27 cellular contexts compared by ENCODE assay signal in genomic region chr10:20683345-20683744, GRCh38.
"Had no signal": no experiment of that assay in that cellular context is flagged by ENCODE, and none has a peak within 500 bp of the region (broad histone marks: within the 10 kb centered on the region; RNA-seq: fewer than 3 reads in every experiment).

No MANE protein-coding gene starts in this region.

- H3K9me3 ChIP-seq: SK-N-SH had no signal

- H3K9me2 ChIP-seq: SK-N-SH had no signal

- H3K4me1 Mint-ChIP-seq: activated CD4-positive, alpha-beta T cell treated with anti-CD3 and anti-CD28 coated beads, Interleukin-2, amount 10 ng/mL, durations not matched to agents 24 days and 14 days; activated naive CD8-positive, alpha-beta T cell treated with anti-CD3 and anti-CD28 coated beads for 36 hours; activated T-helper 17 cell treated with anti-CD3 and anti-CD28 coated beads, Interleukin-2, amount 50 U/mL, for 72 hours had no signal

- DNase-seq: activated CD4-positive, alpha-beta T cell treated with anti-CD3 and anti-CD28 coated beads, Interleukin-2, amount 10 ng/mL, durations not matched to agents 24 days and 14 days; activated CD4-positive, alpha-beta T cell treated with anti-CD3 and anti-CD28 coated beads, Interleukin-2, amount 50 U/mL, for 4 hours; activated CD8-positive, alpha-beta T cell treated with anti-CD3 and anti-CD28 coated beads for 36 hours; activated effector memory CD4-positive, alpha-beta T cell treated with anti-CD3 and anti-CD28 coated beads, Interleukin-2, amount 50 U/mL, for 16 hours; activated naive CD4-positive, alpha-beta T cell; activated naive CD4-positive, alpha-beta T cell treated with anti-CD3 and anti-CD28 coated beads, Interleukin-2, amount 50 U/mL, for 16 hours; activated naive CD8-positive, alpha-beta T cell treated with anti-CD3 and anti-CD28 coated beads for 36 hours; activated T-cell treated with anti-CD3 and anti-CD28 coated beads, Interleukin-2, amount 50 U/mL, for 1 hour; activated T-cell treated with anti-CD3 and anti-CD28 coated beads, Interleukin-2, amount 50 U/mL, for 72 hours; amniotic stem cell; aorta; brain microvascular endothelial cell; KG1; NCI-H1092 treated with DMSO at 0.1 percent for 48 hours; NCI-H1417; NCI-H1930; NCI-H2081 treated with DMSO at 0.1 percent for 48 hours; NCI-H446 treated with DMSO at 0.1 percent for 48 hours; NCI-H524; NCI-H69; SHP77; SK-N-SH had no signal

- H3K4me3 ChIP-seq: cardiac muscle cell, SJSA1 had no signal

- H3K27ac ChIP-seq: brain microvascular endothelial cell, cardiac muscle cell, SJSA1 had no signal

- H3K27me3 Mint-ChIP-seq: activated CD4-positive, alpha-beta T cell treated with anti-CD3 and anti-CD28 coated beads, Interleukin-2, amount 10 ng/mL, durations not matched to agents 24 days and 14 days; activated CD8-positive, alpha-beta T cell treated with anti-CD3 and anti-CD28 coated beads for 36 hours; activated naive CD8-positive, alpha-beta T cell treated with anti-CD3 and anti-CD28 coated beads for 36 hours; activated T-helper 17 cell treated with anti-CD3 and anti-CD28 coated beads, Interleukin-2, amount 50 U/mL, for 72 hours had no signal

- H3K27ac Mint-ChIP-seq: activated CD4-positive, alpha-beta T cell treated with anti-CD3 and anti-CD28 coated beads, Interleukin-2, amount 10 ng/mL, durations not matched to agents 24 days and 14 days; activated CD8-positive, alpha-beta T cell treated with anti-CD3 and anti-CD28 coated beads for 36 hours; activated naive CD8-positive, alpha-beta T cell treated with anti-CD3 and anti-CD28 coated beads for 36 hours; activated T-cell treated with anti-CD3 and anti-CD28 coated beads, Interleukin-2, amount 50 U/mL, for 72 hours; activated T-helper 17 cell treated with anti-CD3 and anti-CD28 coated beads, Interleukin-2, amount 50 U/mL, for 72 hours; T-helper 1 cell treated with Interleukin-12 subunit alpha and Interleukin-12 subunit beta and Interleukin-4 antibody, amounts not matched to agents 30 μg/mL and 1 μg/mL, for 36 hours; T-helper 2 cell treated with Interferon-gamma antibody and Interleukin-4, amounts not matched to agents 5 μg/mL and 100 μg/mL, for 36 hours had no signal

- H3K4me1 ChIP-seq: SJSA1 had no signal

- H3K4me2 ChIP-seq: SK-N-SH had no signal

- H3K36me3 Mint-ChIP-seq: activated naive CD8-positive, alpha-beta T cell treated with anti-CD3 and anti-CD28 coated beads for 36 hours had no signal

- H3K27me3 ChIP-seq: brain microvascular endothelial cell, cardiac muscle cell, SJSA1 had no signal

- H3K36me3 ChIP-seq: brain microvascular endothelial cell, cardiac muscle cell, SJSA1 had no signal

- H3K4me3 Mint-ChIP-seq: activated CD4-positive, alpha-beta T cell treated with anti-CD3 and anti-CD28 coated beads, Interleukin-2, amount 10 ng/mL, durations not matched to agents 24 days and 14 days; activated CD8-positive, alpha-beta T cell treated with anti-CD3 and anti-CD28 coated beads for 36 hours; activated naive CD8-positive, alpha-beta T cell treated with anti-CD3 and anti-CD28 coated beads for 36 hours; activated T-cell treated with anti-CD3 and anti-CD28 coated beads, Interleukin-2, amount 50 U/mL, for 72 hours; activated T-helper 17 cell treated with anti-CD3 and anti-CD28 coated beads, Interleukin-2, amount 50 U/mL, for 72 hours; T-helper 1 cell treated with Interleukin-12 subunit alpha and Interleukin-12 subunit beta and Interleukin-4 antibody, amounts not matched to agents 30 μg/mL and 1 μg/mL, for 36 hours; T-helper 2 cell treated with Interferon-gamma antibody and Interleukin-4, amounts not matched to agents 5 μg/mL and 100 μg/mL, for 36 hours had no signal
